ENCODE assay signal across 20 cellular contexts in genomic region chr4:16122225-16122624, GRCh38. TPM values are rescaled to one million over a fixed set of nuclear protein-coding genes. Genes with fewer than 3 reads are reported as not detected.
DNase-seq lines count a peak whose midpoint lies in the region; ATAC-seq and TF ChIP-seq lines count a peak whose summit lies in the region.
"Had no signal": no experiment of that assay in that cellular context is flagged by ENCODE, and none has a peak within 500 bp of the region (broad histone marks: within the 10 kb centered on the region; RNA-seq: fewer than 3 reads in every experiment).

No MANE protein-coding gene starts in this region.

- H3K4me3 Mint-ChIP-seq in stimulated activated naive CD8-positive, alpha-beta T cell treated with anti-CD3 and anti-CD28 coated beads, Interleukin-15, Interleukin-2, amounts not matched to agents 100 ng/mL and 50 ng/mL, for 24 hours: peak overlapping the region; percentile 17
- H3K4me3 Mint-ChIP-seq in T-helper 17 cell: no peak overlapping the region
- H3K4me3 Mint-ChIP-seq: stimulated activated effector memory CD8-positive, alpha-beta T cell treated with anti-CD3 and anti-CD28 coated beads, Interleukin-12 subunit alpha, Interleukin-12 subunit beta, amount 100 ng/mL, for 72 hours had no signal

- peak overlapping the region; percentile 84 for H3K27ac Mint-ChIP-seq in stimulated activated naive CD8-positive, alpha-beta T cell treated with anti-CD3 and anti-CD28 coated beads, Interleukin-15, Interleukin-2, amounts not matched to agents 100 ng/mL and 50 ng/mL, for 24 hours
- H3K27ac Mint-ChIP-seq in T-helper 17 cell: no peak overlapping the region
- H3K27ac Mint-ChIP-seq: activated T-helper 2 cell treated with anti-CD3 and anti-CD28 coated beads, Interferon-gamma antibody, Interleukin-2, Interleukin-4, amounts not matched to agents 10 μg/mL and 5 μg/mL and 100 μg/mL, durations not matched to agents 14 hours and 24 hours and 36 hours; stimulated activated effector memory CD8-positive, alpha-beta T cell treated with anti-CD3 and anti-CD28 coated beads, Interleukin-12 subunit alpha, Interleukin-12 subunit beta, amount 100 ng/mL, for 72 hours had no signal

- H3K27me3 ChIP-seq in left lung: no peaks in the 10 kb centered on the region
- H3K27me3 ChIP-seq: ascending aorta, right atrium auricular region had no signal

- no peaks in the 10 kb centered on the region for H3K36me3 ChIP-seq in left lung
- H3K36me3 ChIP-seq: ascending aorta, right atrium auricular region had no signal

- peaks cover 0 to 7% of the 10 kb centered on the region in 2 donors for H3K4me1 ChIP-seq in left lung

- intact Hi-C loops in left lung (cut with DNase I): no loop called here

- no peak for DNase-seq in stimulated activated naive CD8-positive, alpha-beta T cell treated with anti-CD3 and anti-CD28 coated beads, Interleukin-15, Interleukin-2, amounts not matched to agents 100 U/mL and 50 U/mL, for 24 hours
- DNase-seq in NOMO-1 treated with dmso at 0.1 percent for 144 hours (lab: John Stamatoyannopoulos, UW; ENCODE audit: unreplicated experiment) (peak; percentile 46), left lung (no peak), T-helper 17 cell (no peak), dermis blood vessel endothelial cell (no peak), NCI-H510A treated with DMSO at 0.1 percent for 48 hours (lab: John Stamatoyannopoulos, UW) (no peak)
- DNase-seq: cerebellar nuclear complex; effector CD8-positive, alpha-beta T cell; NCI-H1105 treated with DMSO at 0.1 percent for 48 hours; NCI-H2107; NCI-H524 treated with DMSO at 0.1 percent for 48 hours; OCI-M1; SIG-M5; trophoblast cell had no signal

- H3K4me1 Mint-ChIP-seq in stimulated activated naive CD8-positive, alpha-beta T cell treated with anti-CD3 and anti-CD28 coated beads, Interleukin-15, Interleukin-2, amounts not matched to agents 100 ng/mL and 50 ng/mL, for 24 hours (ENCODE audit: low read depth): peaks cover 33% of the 10 kb centered on the region
- peaks cover 13% of the 10 kb centered on the region for H3K4me1 Mint-ChIP-seq in T-helper 17 cell

- H3K9me3 Mint-ChIP-seq in stimulated activated naive CD8-positive, alpha-beta T cell treated with anti-CD3 and anti-CD28 coated beads, Interleukin-15, Interleukin-2, amounts not matched to agents 100 ng/mL and 50 ng/mL, for 24 hours: no peaks in the 10 kb centered on the region
- H3K9me3 Mint-ChIP-seq: activated T-helper 2 cell treated with anti-CD3 and anti-CD28 coated beads, Interferon-gamma antibody, Interleukin-2, Interleukin-4, amounts not matched to agents 10 μg/mL and 5 μg/mL and 100 μg/mL, durations not matched to agents 14 hours and 24 hours and 36 hours; stimulated activated effector memory CD8-positive, alpha-beta T cell treated with anti-CD3 and anti-CD28 coated beads, Interleukin-12 subunit alpha, Interleukin-12 subunit beta, amount 100 ng/mL, for 72 hours had no signal

- no peak for ATAC-seq in stimulated activated naive CD8-positive, alpha-beta T cell treated with anti-CD3 and anti-CD28 coated beads, Interleukin-15, Interleukin-2, amounts not matched to agents 100 U/mL and 50 U/mL, for 24 hours
- ATAC-seq in left lung (peak; percentile 41), T-helper 17 cell (no peak)
- ATAC-seq: K562 had no signal

- no peak overlapping the region for H3K27ac ChIP-seq in left lung
- H3K27ac ChIP-seq: ascending aorta, right atrium auricular region had no signal

- no peak for TF ChIP-seq CTCF in left lung (IDR thresholded peaks at IDR 0.05)

- H3K9me3 ChIP-seq in left lung (no peaks in the 10 kb centered on the region), T-helper 17 cell (ENCODE audit: control insufficient read depth, low read length, poor library complexity, severe bottlenecking) (no peaks in the 10 kb centered on the region)
- H3K9me3 ChIP-seq: ascending aorta, right atrium auricular region had no signal

- peaks cover 4% of the 10 kb centered on the region for H3K27me3 Mint-ChIP-seq in stimulated activated naive CD8-positive, alpha-beta T cell treated with anti-CD3 and anti-CD28 coated beads, Interleukin-15, Interleukin-2, amounts not matched to agents 100 ng/mL and 50 ng/mL, for 24 hours
- H3K27me3 Mint-ChIP-seq in T-helper 17 cell: peaks cover 6% of the 10 kb centered on the region

- H3K36me3 Mint-ChIP-seq in stimulated activated naive CD8-positive, alpha-beta T cell treated with anti-CD3 and anti-CD28 coated beads, Interleukin-15, Interleukin-2, amounts not matched to agents 100 ng/mL and 50 ng/mL, for 24 hours (ENCODE audit: low read depth): no peaks in the 10 kb centered on the region
- H3K36me3 Mint-ChIP-seq in T-helper 17 cell (ENCODE audit: low read depth): no peaks in the 10 kb centered on the region
- H3K36me3 Mint-ChIP-seq: stimulated activated effector memory CD8-positive, alpha-beta T cell treated with anti-CD3 and anti-CD28 coated beads, Interleukin-12 subunit alpha, Interleukin-12 subunit beta, amount 100 ng/mL, for 72 hours had no signal

- no peak overlapping the region for H3K4me3 ChIP-seq in left lung
- H3K4me3 ChIP-seq: ascending aorta, K562, right atrium auricular region had no signal

RNA-seq across cellular contexts. Expression of gene PROM1, which starts 38.4 kb away (rescaled TPM):
- total RNA-seq in left lung (10 to 100 TPM in 1 of 2 donors, not detected in 1; 11.2 TPM), T-helper 17 cell (not detected), dermis blood vessel endothelial cell (0.14 and 1.0 TPM in 2 replicates)
- total RNA-seq: K562 had no signal
